1 cellular context compared by ENCODE assay signal in genomic region chr6:26576929-26577719, GRCh38.
A peak's percentile ranks its signal among the peaks of the same experiment; 100 is the strongest.
TF ChIP-seq lines count a peak whose summit lies in the region.

No MANE protein-coding gene starts in this region.

TF ChIP-seq in HepG2, 621 proteins besides CTCF, POLR2A, EP300 and RAD21 (continued from another document and continues in another):
- no peak for TF ChIP-seq ZNF784 (CRISPR knock-in tag; IDR thresholded peaks at IDR 0.05; ENCODE audit: borderline replicate concordance)
- no peak for TF ChIP-seq TFDP1 (CRISPR knock-in tag; IDR thresholded peaks at IDR 0.05; ENCODE audit: borderline replicate concordance)
- TF ChIP-seq ZNF766 (CRISPR knock-in tag; IDR thresholded peaks at IDR 0.05; ENCODE audit: borderline replicate concordance), result no peak
- no peak; the same call in 1 of the 2 replicates for TF ChIP-seq ATF2 (CRISPR knock-in tag; IDR thresholded peaks at IDR 0.05)
- TF ChIP-seq SNAPC2 (CRISPR knock-in tag; IDR thresholded peaks at IDR 0.05), result no peak; the same call in 1 of the 2 replicates
- no peak for TF ChIP-seq IKZF1 (IDR thresholded peaks at IDR 0.05)
- TF ChIP-seq ETV5 (CRISPR knock-in tag; IDR thresholded peaks at IDR 0.05; ENCODE audit: borderline replicate concordance), result no peak; the same call in 1 of the 2 replicates
- TF ChIP-seq MLX (CRISPR knock-in tag; IDR thresholded peaks at IDR 0.05), result no peak
- TF ChIP-seq KMT2B (CRISPR knock-in tag; IDR thresholded peaks at IDR 0.05), result 0 out of 2 replicates have a peak, but pooled peaks have one; percentile 29
- TF ChIP-seq TFDP2 (CRISPR knock-in tag; IDR thresholded peaks at IDR 0.05), result no peak
- TF ChIP-seq RFXANK (CRISPR knock-in tag; IDR thresholded peaks at IDR 0.05), result no peak
- 0 out of 2 replicates have a peak, but pooled peaks have one; percentile 48 for TF ChIP-seq GFI1 (CRISPR knock-in tag; IDR thresholded peaks at IDR 0.05; ENCODE audit: borderline replicate concordance)
- no peak for TF ChIP-seq BORCS8-MEF2B (CRISPR knock-in tag; IDR thresholded peaks at IDR 0.05)
- TF ChIP-seq MYPOP (CRISPR knock-in tag; IDR thresholded peaks at IDR 0.05), result no peak
- no peak for TF ChIP-seq SRSF1 (optimal IDR thresholded peaks at IDR 0.05; ENCODE audit: low read depth, low read length)
- TF ChIP-seq FOXA3 (CRISPR knock-in tag; IDR thresholded peaks at IDR 0.05), result peak; percentile 52; the same call in 1 of the 2 replicates
- no peak for TF ChIP-seq ZZZ3 (CRISPR knock-in tag; IDR thresholded peaks at IDR 0.05; ENCODE audit: borderline replicate concordance)
- TF ChIP-seq GLI4 (CRISPR knock-in tag; IDR thresholded peaks at IDR 0.05; ENCODE audit: borderline replicate concordance), result no peak
- TF ChIP-seq KDM5A (IDR thresholded peaks at IDR 0.05; ENCODE audit: borderline replicate concordance, low read length), result peak; percentile 24; the same call in 1 of the 2 replicates
- TF ChIP-seq ZNF737 (CRISPR knock-in tag; IDR thresholded peaks at IDR 0.05; ENCODE audit: borderline replicate concordance), result no peak
- TF ChIP-seq ZNF777 (CRISPR knock-in tag; IDR thresholded peaks at IDR 0.05), result no peak
- TF ChIP-seq CREB1 (IDR thresholded peaks at IDR 0.05), result no peak
- peak; percentile 52 for TF ChIP-seq CREB1 (CRISPR knock-in tag; IDR thresholded peaks at IDR 0.05)
- no peak for TF ChIP-seq FOXO1 (CRISPR knock-in tag; IDR thresholded peaks at IDR 0.05)
- TF ChIP-seq MXD3 (CRISPR knock-in tag; IDR thresholded peaks at IDR 0.05), result no peak
- 0 out of 2 replicates have a peak, but pooled peaks have one; percentile 36 for TF ChIP-seq NAIF1 (CRISPR knock-in tag; IDR thresholded peaks at IDR 0.05; ENCODE audit: borderline replicate concordance)
- TF ChIP-seq TARDBP (CRISPR knock-in tag; IDR thresholded peaks at IDR 0.05), result peak; percentile 26; the same call in 1 of the 2 replicates
- TF ChIP-seq ZMYM3 (CRISPR knock-in tag; IDR thresholded peaks at IDR 0.05), result peak; percentile 55; the same call in 1 of the 2 replicates
- TF ChIP-seq ARID2 (CRISPR knock-in tag; IDR thresholded peaks at IDR 0.05; ENCODE audit: borderline replicate concordance), result no peak
- no peak for TF ChIP-seq ZNF20 (CRISPR knock-in tag; IDR thresholded peaks at IDR 0.05)
- peak; percentile 82; the same call in 1 of the 2 replicates for TF ChIP-seq ZNF614 (CRISPR knock-in tag; IDR thresholded peaks at IDR 0.05; ENCODE audit: borderline replicate concordance)
- no peak for TF ChIP-seq DDIT3 (CRISPR knock-in tag; IDR thresholded peaks at IDR 0.05)
- no peak for TF ChIP-seq ISL2 (CRISPR knock-in tag; IDR thresholded peaks at IDR 0.05)
- peak; percentile 35; the same call in 1 of the 2 replicates for TF ChIP-seq GMEB1 (CRISPR knock-in tag; IDR thresholded peaks at IDR 0.05; ENCODE audit: borderline replicate concordance)
- TF ChIP-seq ZNF839 (CRISPR knock-in tag; IDR thresholded peaks at IDR 0.05; ENCODE audit: borderline replicate concordance), result no peak
- TF ChIP-seq ZNF205 (CRISPR knock-in tag; IDR thresholded peaks at IDR 0.05), result 0 out of 2 replicates have a peak, but pooled peaks have one; percentile 51
- TF ChIP-seq ZFX (CRISPR knock-in tag; IDR thresholded peaks at IDR 0.05; ENCODE audit: low read depth), result no peak
- TF ChIP-seq ZNF34 (CRISPR knock-in tag; IDR thresholded peaks at IDR 0.05; ENCODE audit: borderline replicate concordance), result no peak
- TF ChIP-seq ATF6 (CRISPR knock-in tag; conservative IDR thresholded peaks at IDR 0.05), result no peak
- TF ChIP-seq ZNF335 (CRISPR knock-in tag; IDR thresholded peaks at IDR 0.05), result peak; percentile 30; the same call in 1 of the 2 replicates
- no peak for TF ChIP-seq KDM3A (CRISPR knock-in tag; IDR thresholded peaks at IDR 0.05; ENCODE audit: low read depth)
- TF ChIP-seq MYNN (CRISPR knock-in tag; IDR thresholded peaks at IDR 0.05; ENCODE audit: low read depth), result no peak
- TF ChIP-seq ZNF383 (CRISPR knock-in tag; IDR thresholded peaks at IDR 0.05; ENCODE audit: borderline replicate concordance), result no peak
- TF ChIP-seq ARHGAP35 (CRISPR knock-in tag; IDR thresholded peaks at IDR 0.05; ENCODE audit: borderline replicate concordance), result no peak
- TF ChIP-seq ZNF567 (CRISPR knock-in tag; IDR thresholded peaks at IDR 0.05; ENCODE audit: borderline replicate concordance), result no peak
- TF ChIP-seq BHLHE40 (IDR thresholded peaks at IDR 0.05; ENCODE audit: low read length), result no peak
- TF ChIP-seq ZNF362 (CRISPR knock-in tag; IDR thresholded peaks at IDR 0.05; ENCODE audit: borderline replicate concordance), result no peak
- TF ChIP-seq KLF11 (CRISPR knock-in tag; IDR thresholded peaks at IDR 0.05), result peak; percentile 73; the same call in 1 of the 2 replicates
- no peak for TF ChIP-seq ZBTB38 (CRISPR knock-in tag; IDR thresholded peaks at IDR 0.05)
- TF ChIP-seq ZNF282 (IDR thresholded peaks at IDR 0.05; ENCODE audit: partially characterized antibody), result no peak
- no peak; the same call in 1 of the 2 replicates for TF ChIP-seq ZNF574 (CRISPR knock-in tag; IDR thresholded peaks at IDR 0.05)
